In the genomic region with DNA sequence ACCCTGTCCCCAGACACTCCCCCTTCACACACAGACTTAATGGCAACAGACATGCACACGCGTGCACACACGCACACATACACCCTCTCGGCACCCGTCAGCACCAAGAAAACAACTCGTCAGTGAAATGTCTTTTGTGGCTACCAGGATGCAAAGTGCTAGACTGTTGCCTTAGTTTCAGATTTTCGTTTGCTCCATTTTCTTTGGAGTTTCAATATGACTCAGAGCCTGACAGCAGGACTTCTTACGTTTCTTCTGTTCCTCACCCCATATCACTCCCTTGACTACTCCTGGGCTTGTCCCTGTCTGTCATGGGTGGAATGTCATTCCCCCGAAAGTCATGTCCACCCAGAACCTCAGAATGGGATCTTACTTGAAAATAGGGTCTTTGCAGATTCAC, we compare ENCODE assay signal across 25 cellular contexts.
"Had no signal": no experiment of that assay in that cellular context is flagged by ENCODE, and none has a peak within 500 bp of the region (broad histone marks: within the 10 kb centered on the region; RNA-seq: fewer than 3 reads in every experiment).

No MANE protein-coding gene starts in this region.

- H3K27me3 ChIP-seq: esophagus squamous epithelium, right atrium auricular region, tibial artery had no signal

- H3K36me3 Mint-ChIP-seq: immature natural killer cell, natural killer cell, type B pancreatic cell had no signal

- DNase-seq: dermis blood vessel endothelial cell; effector memory CD4-positive, alpha-beta T cell; erythroblast; esophagus squamous epithelium; foreskin melanocyte; hypothalamus; immature natural killer cell; left ventricle myocardium superior; lower lobe of right lung; natural killer cell; stimulated activated CD4-positive, alpha-beta T cell treated with anti-CD3 and anti-CD28 coated beads, Interleukin-12 subunit alpha, Interleukin-12 subunit beta, amount 100 ng/mL, for 4 hours; stimulated activated CD4-positive, alpha-beta T cell treated with anti-CD3 and anti-CD28 coated beads, Interleukin-1b, Interleukin-23, amount 100 ng/mL, for 48 hours; stimulated activated CD4-positive, alpha-beta T cell treated with anti-CD3 and anti-CD28 coated beads, Interleukin-4, amount 100 ng/mL, for 1 hour; stimulated activated CD8-positive, alpha-beta memory T cell treated with anti-CD3 and anti-CD28 coated beads, Interleukin-4, amount 100 ng/mL, for 48 hours; stimulated activated naive CD4-positive, alpha-beta T cell treated with Interleukin-2 at 50 U/mL for 16 hours; stomach; tibial artery had no signal

- H3K36me3 ChIP-seq: esophagus squamous epithelium, lower lobe of right lung, prostate gland, right atrium auricular region, stomach, tibial artery had no signal

- ATAC-seq: left ventricle myocardium superior, lower lobe of right lung, natural killer cell, sciatic nerve had no signal

- H3K4me3 Mint-ChIP-seq: immature natural killer cell, natural killer cell, neural crest cell, type B pancreatic cell had no signal

- H3K4me1 Mint-ChIP-seq: immature natural killer cell, natural killer cell had no signal

- H3K27ac Mint-ChIP-seq: immature natural killer cell, natural killer cell, type B pancreatic cell had no signal

- H3K4me1 ChIP-seq: esophagus squamous epithelium, lower lobe of right lung, parathyroid adenoma, prostate gland, right atrium auricular region, stomach, tibial artery had no signal

- H3K9me3 Mint-ChIP-seq: natural killer cell, neural crest cell had no signal

- H3K9me3 ChIP-seq: esophagus squamous epithelium, lower lobe of right lung, prostate gland, right atrium auricular region, stomach, tibial artery had no signal

- H3K4me3 ChIP-seq: coronary artery, esophagus squamous epithelium, lower lobe of right lung, prostate gland, right atrium auricular region, smooth muscle cell, stomach, tibial artery had no signal
